ENCODE assay signal across 8 cellular contexts in genomic region chr19:33302175-33302973, GRCh38. TPM values are rescaled to one million over a fixed set of nuclear protein-coding genes. Genes with fewer than 3 reads are reported as not detected.
A peak's percentile ranks its signal among the peaks of the same experiment; 100 is the strongest.
DNase-seq lines count a peak whose midpoint lies in the region; ATAC-seq, FAIRE-seq and TF ChIP-seq lines count a peak whose summit lies in the region.

Gene CEBPA (minus strand): TSS chr19:33302534. CDS start chr19:33302414, 120 bp downstream.

- H3K4me3 ChIP-seq in transverse colon, result peak within 1 kb of the TSS; percentile 55 to 78 (median 73)

- peaks cover 9% of the 10 kb centered on the region for H3K27me3 ChIP-seq in transverse colon

- peak within 1 kb of the TSS; percentile 78 for H3K27ac ChIP-seq in RWPE1
- peak within 1 kb of the TSS; percentile 90 to 94 (median 92) for H3K27ac ChIP-seq in transverse colon

- no peak for FAIRE-seq in D721Med (lab: Jason Lieb, UNC)

- CTCF ChIA-PET in RWPE1 (lab: Yijun Ruan, JAX), result interaction anchor here (0.5 to 2.2 kb wide), 18 partner anchors 10 to 168 kb away, joined by 3 to 8 read pairs (median 5); partner anchors contain the start of gene CEBPG

- POLR2A ChIA-PET in RWPE1 (lab: Yijun Ruan, JAX; ENCODE audit: low non-redundant PET), result interaction anchor here (0.5 to 1.2 kb wide), 4 partner anchors 70 to 93 kb away, joined by 3 to 6 read pairs (median 3); partner anchors contain the start of gene CEBPG

- intact Hi-C loops in head of caudate nucleus (cut with DNase I), result loop anchor here (5.0 kb wide), 1 partner anchor 70 kb away; the partner anchor contains the start of gene CEBPG
- intact Hi-C loops in transverse colon (cut with DNase I; ENCODE audit: low total_unique reads), result loop anchor here (2.0 to 10.0 kb wide), 2 partner anchors 68 to 70 kb away; partner anchors contain the start of gene CEBPG

- no peak for TF ChIP-seq EP300 in transverse colon (IDR thresholded peaks at IDR 0.05; ENCODE audit: low read depth)

- no peaks in the 10 kb centered on the region for H3K9me3 Mint-ChIP-seq in activated naive CD4-positive, alpha-beta T cell treated with anti-CD3 and anti-CD28 coated beads, Interleukin-2, amount 50 U/mL, for 24 hours

- in situ Hi-C loops in transverse colon (cut with MboI; ENCODE audit: low pct_ligation_motif_present in 1 of 4, low pct_unique_long_range_greater_than_20kb in 1 of 4, low sequenced_read_pairs in 3 of 4), result no loop called here

- TF ChIP-seq POLR2A in transverse colon (IDR thresholded peaks at IDR 0.05), result peak; percentile 73

- no peaks in the 10 kb centered on the region for H3K9me3 ChIP-seq in transverse colon

- H3K4me1 ChIP-seq in transverse colon, result peaks cover 7 to 65% (median 26%) of the 10 kb centered on the region in 4 donors

- H3K36me3 Mint-ChIP-seq in activated naive CD4-positive, alpha-beta T cell treated with anti-CD3 and anti-CD28 coated beads, Interleukin-2, amount 50 U/mL, for 24 hours, result no peaks in the 10 kb centered on the region

- peaks cover 27% of the 10 kb centered on the region for H3K27me3 Mint-ChIP-seq in activated naive CD4-positive, alpha-beta T cell treated with anti-CD3 and anti-CD28 coated beads, Interleukin-2, amount 50 U/mL, for 24 hours

- TF ChIP-seq CTCF in D721Med (IDR thresholded peaks at IDR 0.05; ENCODE audit: insufficient read depth, missing control alignments) (peak; percentile 40), RWPE1 (conservative IDR thresholded peaks at IDR 0.05; ENCODE audit: low read depth) (peak; percentile 82), omental fat pad (IDR thresholded peaks at IDR 0.05) (peak in 2 of 3 donors; percentile 32 to 40), transverse colon (IDR thresholded peaks at IDR 0.05) (peak in 4 of 5 experiments; percentile 25 to 49 (median 33))

- WGBS in transverse colon (ENCODE audit: low coverage in 1 of 2), 2 donors, result 0% methylated on average over 56 of the region's 111 CpGs; no CpG with 5 or more reads in 1 of the 2 donors

- DNase-seq in D721Med (ENCODE audit: insufficient read length, low spot score), result peak; percentile 83
- peak; percentile 91 for DNase-seq in HuH-7.5 (ENCODE audit: low spot score)
- peak; percentile 81 for DNase-seq in RWPE1 (ENCODE audit: low spot score)
- DNase-seq in head of caudate nucleus, result peak in 41 of 42 donors; percentile 23 to 92 (median 79)
- no peak for DNase-seq in omental fat pad (ENCODE audit: low spot score)
- DNase-seq in transverse colon, result peak; percentile 88

- H3K4me3 Mint-ChIP-seq in activated naive CD4-positive, alpha-beta T cell treated with anti-CD3 and anti-CD28 coated beads, Interleukin-2, amount 50 U/mL, for 24 hours, result peak within 1 kb of the TSS; percentile 67

- H3K27ac Mint-ChIP-seq in activated naive CD4-positive, alpha-beta T cell treated with anti-CD3 and anti-CD28 coated beads, Interleukin-2, amount 50 U/mL, for 24 hours, result no peak within 1 kb of the TSS

- H3K36me3 ChIP-seq in transverse colon, result no peaks in the 10 kb centered on the region

- H3K4me1 Mint-ChIP-seq in activated naive CD4-positive, alpha-beta T cell treated with anti-CD3 and anti-CD28 coated beads, Interleukin-2, amount 50 U/mL, for 24 hours, result peaks cover 3% of the 10 kb centered on the region

- peak; percentile 69 for ATAC-seq in GM21423 (IDR thresholded peaks at IDR 0.05; ENCODE audit: unreplicated experiment)
- ATAC-seq in omental fat pad (ENCODE audit: low FRiP score), result peak; percentile 91

RNA-seq across cellular contexts. Expression of gene CEBPA, which starts in this region (rescaled TPM):
- total RNA-seq in omental fat pad (100 to 1,000 TPM; 100 to 567 (median 166) TPM), transverse colon (10 to 100 TPM; 69.4 to 84.2 (median 77.3) TPM)
